In the genomic region with DNA sequence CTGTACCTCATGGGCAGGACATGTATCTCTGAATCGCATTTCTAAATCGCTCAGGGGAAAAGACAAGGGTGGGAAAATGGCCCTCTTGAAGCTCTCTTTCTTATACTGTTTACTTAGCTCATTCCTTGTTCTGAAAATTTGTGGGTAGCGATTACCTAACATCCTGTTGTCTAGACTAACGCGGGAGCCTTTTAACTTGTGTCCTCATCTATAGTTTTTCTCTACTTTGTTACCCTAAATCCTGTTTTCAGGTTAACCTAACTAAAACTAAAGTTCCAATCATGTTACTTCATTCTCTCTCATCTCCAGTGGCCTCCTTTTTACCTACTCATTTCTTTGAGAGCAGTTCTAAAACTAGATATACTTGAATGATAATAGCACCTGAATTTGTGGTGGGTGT, we compare ENCODE assay signal across 15 cellular contexts.
A peak's percentile ranks its signal among the peaks of the same experiment; 100 is the strongest.
DNase-seq lines count a peak whose midpoint lies in the region; ATAC-seq lines count a peak whose summit lies in the region.
"Had no signal": no experiment of that assay in that cellular context is flagged by ENCODE, and none has a peak within 500 bp of the region (broad histone marks: within the 10 kb centered on the region; RNA-seq: fewer than 3 reads in every experiment).

No MANE protein-coding gene starts in this region.

- no peaks in the 10 kb centered on the region for H3K9me3 Mint-ChIP-seq in activated naive CD4-positive, alpha-beta T cell treated with anti-CD3 and anti-CD28 coated beads, Interleukin-2, amount 50 U/mL, for 24 hours
- H3K9me3 Mint-ChIP-seq in effector memory CD8-positive, alpha-beta T cell = no peaks in the 10 kb centered on the region
- H3K9me3 Mint-ChIP-seq in stimulated activated effector memory CD8-positive, alpha-beta T cell treated with anti-CD3 and anti-CD28 coated beads, Interleukin-12 subunit alpha, Interleukin-12 subunit beta, amount 100 ng/mL, for 72 hours = no peaks in the 10 kb centered on the region
- H3K9me3 Mint-ChIP-seq: immature natural killer cell had no signal

- no peak for DNase-seq in activated naive CD4-positive, alpha-beta T cell treated with Interleukin-2 at 50 U/mL for 16 hours
- DNase-seq in T follicular helper cell (ENCODE audit: low read depth) = peak; percentile 9
- DNase-seq in effector memory CD8-positive, alpha-beta T cell = no peak
- DNase-seq in stimulated activated effector memory CD8-positive, alpha-beta T cell treated with anti-CD3 and anti-CD28 coated beads, Interleukin-12 subunit alpha, Interleukin-12 subunit beta, amount 100 ng/mL, for 72 hours (ENCODE audit: low spot score in 2 of 2) = no peak
- no peak for DNase-seq in SKM-1 (lab: John Stamatoyannopoulos, UW; ENCODE audit: unreplicated experiment)
- no peak for DNase-seq in GM19240 (ENCODE audit: insufficient read length, low spot score)
- DNase-seq: activated CD4-positive, alpha-beta T cell treated with anti-CD3 and anti-CD28 coated beads for 48 hours; colonic mucosa; EL; immature natural killer cell; NCI-H2081 treated with DMSO at 0.1 percent for 48 hours; OCI-M1; stomach had no signal

- no peaks in the 10 kb centered on the region for H3K27me3 Mint-ChIP-seq in activated naive CD4-positive, alpha-beta T cell treated with anti-CD3 and anti-CD28 coated beads, Interleukin-2, amount 50 U/mL, for 24 hours
- H3K27me3 Mint-ChIP-seq in effector memory CD8-positive, alpha-beta T cell = no peaks in the 10 kb centered on the region

- peak; percentile 87 for ATAC-seq in effector memory CD8-positive, alpha-beta T cell (replicated peaks)
- ATAC-seq in stimulated activated effector memory CD8-positive, alpha-beta T cell treated with anti-CD3 and anti-CD28 coated beads, Interleukin-12 subunit alpha, Interleukin-12 subunit beta, amount 100 ng/mL, for 72 hours = no peak
- ATAC-seq in GM18502 (IDR thresholded peaks at IDR 0.05; ENCODE audit: poor library complexity, unreplicated experiment) = no peak

- H3K4me3 Mint-ChIP-seq in activated naive CD4-positive, alpha-beta T cell treated with anti-CD3 and anti-CD28 coated beads, Interleukin-2, amount 50 U/mL, for 24 hours = peak overlapping the region; percentile 4
- no peak overlapping the region for H3K4me3 Mint-ChIP-seq in effector memory CD8-positive, alpha-beta T cell
- no peak overlapping the region for H3K4me3 Mint-ChIP-seq in stimulated activated effector memory CD8-positive, alpha-beta T cell treated with anti-CD3 and anti-CD28 coated beads, Interleukin-12 subunit alpha, Interleukin-12 subunit beta, amount 100 ng/mL, for 72 hours
- H3K4me3 Mint-ChIP-seq: immature natural killer cell had no signal

- H3K4me1 Mint-ChIP-seq in activated naive CD4-positive, alpha-beta T cell treated with anti-CD3 and anti-CD28 coated beads, Interleukin-2, amount 50 U/mL, for 24 hours = peaks cover 52% of the 10 kb centered on the region
- H3K4me1 Mint-ChIP-seq in effector memory CD8-positive, alpha-beta T cell (ENCODE audit: low read depth in 2 of 2) = peaks cover 12 to 13% of the 10 kb centered on the region in 2 donors
- peaks cover 20% of the 10 kb centered on the region for H3K4me1 Mint-ChIP-seq in stimulated activated effector memory CD8-positive, alpha-beta T cell treated with anti-CD3 and anti-CD28 coated beads, Interleukin-12 subunit alpha, Interleukin-12 subunit beta, amount 100 ng/mL, for 72 hours

- peak overlapping the region; percentile 33 for H3K27ac Mint-ChIP-seq in activated naive CD4-positive, alpha-beta T cell treated with anti-CD3 and anti-CD28 coated beads, Interleukin-2, amount 50 U/mL, for 24 hours
- peak overlapping the region; percentile 2 to 77 for H3K27ac Mint-ChIP-seq in effector memory CD8-positive, alpha-beta T cell
- H3K27ac Mint-ChIP-seq in stimulated activated effector memory CD8-positive, alpha-beta T cell treated with anti-CD3 and anti-CD28 coated beads, Interleukin-12 subunit alpha, Interleukin-12 subunit beta, amount 100 ng/mL, for 72 hours = peak overlapping the region; percentile 5

- peaks cover 6% of the 10 kb centered on the region for H3K36me3 Mint-ChIP-seq in activated naive CD4-positive, alpha-beta T cell treated with anti-CD3 and anti-CD28 coated beads, Interleukin-2, amount 50 U/mL, for 24 hours
- peaks cover 10% of the 10 kb centered on the region for H3K36me3 Mint-ChIP-seq in effector memory CD8-positive, alpha-beta T cell (ENCODE audit: insufficient read depth)
- H3K36me3 Mint-ChIP-seq in stimulated activated effector memory CD8-positive, alpha-beta T cell treated with anti-CD3 and anti-CD28 coated beads, Interleukin-12 subunit alpha, Interleukin-12 subunit beta, amount 100 ng/mL, for 72 hours = peaks cover 19% of the 10 kb centered on the region
